In the genomic region with DNA sequence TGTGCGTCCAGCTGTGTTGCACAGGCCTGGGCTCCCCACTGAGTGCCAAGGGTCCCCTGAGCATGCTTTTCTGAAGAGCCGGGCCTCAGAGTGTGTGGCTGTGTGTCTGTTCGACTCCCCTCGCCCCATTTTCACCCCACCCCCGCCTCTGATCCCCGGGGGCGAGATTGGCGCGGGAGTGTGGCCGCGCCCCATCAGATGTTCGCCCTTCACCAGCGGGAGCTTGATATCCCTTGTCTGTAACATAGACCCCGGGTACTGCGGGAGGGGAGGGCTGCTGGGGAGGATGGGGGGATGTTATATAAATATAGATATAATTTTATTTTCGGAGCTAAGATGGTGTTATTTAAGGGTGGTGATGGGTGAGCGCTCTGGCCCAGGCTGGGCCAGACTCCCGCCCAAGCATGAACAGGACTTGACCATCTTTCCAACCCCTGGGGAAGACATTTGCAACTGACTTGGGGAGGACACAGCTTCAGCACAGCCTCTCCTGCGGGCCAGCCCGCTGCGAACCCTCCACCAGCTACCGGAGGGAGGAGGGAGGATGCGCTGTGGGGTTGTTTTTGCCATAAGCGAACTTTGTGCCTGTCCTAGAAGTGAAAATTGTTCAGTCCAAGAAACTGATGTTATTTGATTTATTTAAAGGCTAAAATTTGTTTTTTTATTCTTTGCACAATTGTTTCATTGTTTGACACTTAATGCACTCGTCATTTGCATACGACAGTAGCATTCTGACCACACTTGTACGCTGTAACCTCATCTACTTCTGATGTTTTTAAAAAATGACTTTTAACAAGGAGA, we compare ENCODE assay signal across 8 cellular contexts. TPM values are rescaled to one million over a fixed set of nuclear protein-coding genes. Genes with fewer than 3 reads are reported as not detected.
DNase-seq lines count a peak whose midpoint lies in the region; ATAC-seq, FAIRE-seq and TF ChIP-seq lines count a peak whose summit lies in the region.

No MANE protein-coding gene starts in this region.

- peaks cover 6% of the 10 kb centered on the region for H3K4me1 Mint-ChIP-seq in activated naive CD4-positive, alpha-beta T cell treated with anti-CD3 and anti-CD28 coated beads, Interleukin-2, amount 10 ng/mL, durations not matched to agents 7 days and 5 days
- peaks cover 9% of the 10 kb centered on the region for H3K4me1 Mint-ChIP-seq in stimulated activated naive CD8-positive, alpha-beta T cell treated with anti-CD3 and anti-CD28 coated beads, Interleukin-15, amount 100 ng/mL, for 72 hours

- H3K36me3 Mint-ChIP-seq in activated naive CD4-positive, alpha-beta T cell treated with anti-CD3 and anti-CD28 coated beads, Interleukin-2, amount 10 ng/mL, durations not matched to agents 7 days and 5 days, result no peaks in the 10 kb centered on the region
- H3K36me3 Mint-ChIP-seq in activated naive CD4-positive, alpha-beta T cell treated with anti-CD3 and anti-CD28 coated beads, Interleukin-2, amount 50 U/mL, for 72 hours, result no peaks in the 10 kb centered on the region

- H3K27ac ChIP-seq in GM12878 (ENCODE audit: control insufficient read depth, insufficient read depth), result no peak overlapping the region
- H3K27ac ChIP-seq in layer of hippocampus (ENCODE audit: low read depth, low read length), result peak overlapping the region; percentile 98

- peak overlapping the region; percentile 31 for H3K4me3 Mint-ChIP-seq in activated naive CD4-positive, alpha-beta T cell treated with anti-CD3 and anti-CD28 coated beads, Interleukin-2, amount 10 ng/mL, durations not matched to agents 7 days and 5 days
- H3K4me3 Mint-ChIP-seq in stimulated activated naive CD8-positive, alpha-beta T cell treated with anti-CD3 and anti-CD28 coated beads, Interleukin-15, amount 100 ng/mL, for 72 hours, result peak overlapping the region; percentile 70 to 83

- no peak overlapping the region for H3K4me2 ChIP-seq in GM12878 (ENCODE audit: control insufficient read depth, insufficient read depth)

- no peak for DNase-seq in activated naive CD4-positive, alpha-beta T cell treated with anti-CD3 and anti-CD28 coated beads, Interleukin-2, amount 10 ng/mL, durations not matched to agents 7 days and 5 days
- DNase-seq in activated naive CD4-positive, alpha-beta T cell treated with anti-CD3 and anti-CD28 coated beads, Interleukin-2, amount 50 U/mL, for 72 hours (ENCODE audit: low spot score in 2 of 2), result no peak
- DNase-seq in GM12878 (ENCODE audit: low read depth, low spot score), result no peak
- no peak for DNase-seq in stimulated activated naive CD8-positive, alpha-beta T cell treated with anti-CD3 and anti-CD28 coated beads, Interleukin-15, amount 100 ng/mL, for 72 hours
- no peak for DNase-seq in central memory CD4-positive, alpha-beta T cell
- no peak for DNase-seq in NCI-H1105 treated with DMSO at 0.1 percent for 48 hours (lab: John Stamatoyannopoulos, UW)
- no peak for DNase-seq in GM13976 (ENCODE audit: low spot score)

- H4K20me1 ChIP-seq in GM12878 (ENCODE audit: control insufficient read depth, insufficient read depth), result no peaks in the 10 kb centered on the region; the same call in 1 of the 2 replicates

- no peaks in the 10 kb centered on the region; the same call in 2 of the 3 replicates for H3K9me3 ChIP-seq in GM12878 (replicated peaks; ENCODE audit: control insufficient read depth, insufficient read depth, low read length)

- POLR2A ChIA-PET in GM12878 (lab: Charles Lee), result interaction anchor here (0.6 kb wide), 1 partner anchor 42 kb away, joined by 8 read pairs; no protein-coding TSS in a partner anchor

- TF ChIP-seq CTCF in GM12878 (IDR thresholded peaks at IDR 0.05 in 2 of 3, conservative IDR thresholded peaks at IDR 0.05 in 1 of 3; ENCODE audit: control insufficient read depth in 2 of 3, extremely low read depth in 1 of 3, insufficient read depth in 1 of 3, low read depth in 3 of 3, low read length in 3 of 3) (no peak), GM13976 (IDR thresholded peaks at IDR 0.05; ENCODE audit: borderline replicate concordance, control extremely low read depth, extremely low read depth, insufficient read depth, missing control alignments) (no peak)

- no peak overlapping the region for H3K27ac Mint-ChIP-seq in activated naive CD4-positive, alpha-beta T cell treated with anti-CD3 and anti-CD28 coated beads, Interleukin-2, amount 10 ng/mL, durations not matched to agents 7 days and 5 days
- no peak overlapping the region for H3K27ac Mint-ChIP-seq in activated naive CD4-positive, alpha-beta T cell treated with anti-CD3 and anti-CD28 coated beads, Interleukin-2, amount 50 U/mL, for 72 hours
- H3K27ac Mint-ChIP-seq in stimulated activated naive CD8-positive, alpha-beta T cell treated with anti-CD3 and anti-CD28 coated beads, Interleukin-15, amount 100 ng/mL, for 72 hours, result no peak overlapping the region

- H3K4me3 ChIP-seq in GM12878, result no peak overlapping the region

- BruUV-seq in GM12878 (replicated peaks; lab: Mats Ljungman, UMichigan), result TSS peak; percentile 91

- intact Hi-C loops in GM12878 (cut with micrococcal nuclease; ENCODE audit: unreplicated experiment), result loop anchor here (5.0 to 10.0 kb wide), 3 partner anchors 79 to 376 kb away; partner anchors contain the start of gene LDAH

- RAD21 ChIA-PET in GM12878 (lab: Charles Lee; ENCODE audit: unreplicated experiment), result interaction anchor here (1.0 to 5.5 kb wide), 5 partner anchors 68 to 203 kb away, joined by 3 to 107 read pairs (median 24); partner anchors contain the start of gene HS1BP3

- no peak for FAIRE-seq in GM12878 (lab: Jason Lieb, UNC)

- peaks cover 86% of the 10 kb centered on the region for H3K27me3 Mint-ChIP-seq in activated naive CD4-positive, alpha-beta T cell treated with anti-CD3 and anti-CD28 coated beads, Interleukin-2, amount 10 ng/mL, durations not matched to agents 7 days and 5 days
- peaks cover 41% of the 10 kb centered on the region for H3K27me3 Mint-ChIP-seq in stimulated activated naive CD8-positive, alpha-beta T cell treated with anti-CD3 and anti-CD28 coated beads, Interleukin-15, amount 100 ng/mL, for 72 hours

- CTCF ChIA-PET in activated naive CD4-positive, alpha-beta T cell treated with anti-CD3 and anti-CD28 coated beads, Interleukin-2, amount 10 ng/mL, durations not matched to agents 7 days and 5 days (lab: Charles Lee), result interaction anchor here (2.2 to 5.5 kb wide), 3 partner anchors 37 to 195 kb away, joined by 8 to 53 read pairs (median 9); no protein-coding TSS in a partner anchor
- CTCF ChIA-PET in GM12878 (lab: Yijun Ruan, JAX), result interaction anchor here (0.9 to 6.0 kb wide), 4 partner anchors 16 to 206 kb away, joined by 3 to 119 read pairs (median 3); no protein-coding TSS in a partner anchor

- H3K36me3 ChIP-seq in GM12878 (ENCODE audit: control insufficient read depth in 2 of 2, insufficient read depth in 2 of 2, low read length in 1 of 2), result no peaks in the 10 kb centered on the region

- in situ Hi-C loops in GM12878 (cut with MboI), result loop anchor here (25.0 kb wide), 1 partner anchor 514 kb away; no protein-coding TSS in a partner anchor
- in situ Hi-C loops in GM13976 (cut with MboI; ENCODE audit: low sequenced_read_pairs, unreplicated experiment), result no loop called here

- no peak overlapping the region for H2AFZ ChIP-seq in GM12878 (ENCODE audit: control insufficient read depth, low read depth, low read length)

- 36% methylated on average over 25 of the region's 27 CpGs for WGBS in GM12878 (ENCODE audit: insufficient coverage, insufficient replicate concordance, low lambda C conversion rate, missing lambda C conversion rate)

- TF ChIP-seq EP300 in GM12878 (IDR thresholded peaks at IDR 0.05; ENCODE audit: borderline replicate concordance in 1 of 2, control insufficient read depth in 1 of 2, low read depth in 2 of 2, low read length in 2 of 2), result no peak

- H3K9ac ChIP-seq in GM12878 (ENCODE audit: control insufficient read depth, insufficient read depth, low read length), result no peak overlapping the region

- TF ChIP-seq RAD21 in GM12878 (IDR thresholded peaks at IDR 0.05; ENCODE audit: insufficient read depth, low read depth, low read length), result no peak

- no peak for TF ChIP-seq POLR2A in GM12878 (IDR thresholded peaks at IDR 0.05; ENCODE audit: low read depth, low read length)

- H3K79me2 ChIP-seq in GM12878 (ENCODE audit: control insufficient read depth, insufficient read depth, low read length), result peaks cover 1% of the 10 kb centered on the region; the same call in 1 of the 2 replicates

- H3K4me1 ChIP-seq in GM12878 (ENCODE audit: control insufficient read depth, insufficient read depth, low read length), result peaks cover 3% of the 10 kb centered on the region

- ATAC-seq in activated naive CD4-positive, alpha-beta T cell treated with anti-CD3 and anti-CD28 coated beads, Interleukin-2, amount 50 U/mL, for 72 hours, result no peak
- no peak for ATAC-seq in GM12878
- ATAC-seq in stimulated activated naive CD8-positive, alpha-beta T cell treated with anti-CD3 and anti-CD28 coated beads, Interleukin-15, amount 100 ng/mL, for 72 hours, result no peak

- no peaks in the 10 kb centered on the region for H3K9me3 Mint-ChIP-seq in activated naive CD4-positive, alpha-beta T cell treated with anti-CD3 and anti-CD28 coated beads, Interleukin-2, amount 10 ng/mL, durations not matched to agents 7 days and 5 days
- H3K9me3 Mint-ChIP-seq in activated naive CD4-positive, alpha-beta T cell treated with anti-CD3 and anti-CD28 coated beads, Interleukin-2, amount 50 U/mL, for 72 hours, result no peaks in the 10 kb centered on the region
- H3K9me3 Mint-ChIP-seq in stimulated activated naive CD8-positive, alpha-beta T cell treated with anti-CD3 and anti-CD28 coated beads, Interleukin-15, amount 100 ng/mL, for 72 hours, result no peaks in the 10 kb centered on the region

- SMC1A ChIA-PET in GM12878 (lab: Charles Lee; ENCODE audit: uncharacterized antibody, unreplicated experiment), result interaction anchor here (1.9 to 3.1 kb wide), 2 partner anchors 153 to 186 kb away, joined by 8 to 9 read pairs; no protein-coding TSS in a partner anchor

- peaks cover 5 to 9% of the 10 kb centered on the region in 2 experiments; a peak in 3 of 4 replicates for H3K27me3 ChIP-seq in GM12878 (replicated peaks in 1 of 2; ENCODE audit: control insufficient read depth in 2 of 2, insufficient read depth in 2 of 2, low read length in 1 of 2)
- no peaks in the 10 kb centered on the region for H3K27me3 ChIP-seq in layer of hippocampus (ENCODE audit: control insufficient read depth, insufficient read depth, low read length)

RNA-seq across cellular contexts. Expression of gene RHOB, which starts 1.6 kb away (rescaled TPM):
- total RNA-seq in activated naive CD4-positive, alpha-beta T cell treated with anti-CD3 and anti-CD28 coated beads, Interleukin-2, amount 50 U/mL, for 72 hours, result 1 to 10 TPM; 5.9 to 7.1 TPM
- total RNA-seq in GM12878 (2013; cell fraction: nucleolus; rRNA removed), result 10.4 and 10.5 TPM in 2 replicates
- 4.1 and 4.8 TPM in 2 replicates for total RNA-seq in GM12878 (2014; rRNA removed)
- total RNA-seq in GM12878 (2014; rRNA removed; fragmentation: Illumina TruSeq; extraction: Trizol), result 1.0 and 1.2 TPM in 2 replicates
- 4.0 and 4.5 TPM in 2 replicates for total RNA-seq in GM12878 (2021)
- 3.6 TPM for polyA plus RNA-seq in GM12878 (2011; ENCODE audit: low read depth)
- polyA plus RNA-seq in GM12878 (2011; rRNA removed), result 1.1 and 1.8 TPM in 2 replicates
- polyA plus RNA-seq in GM12878 (2011; cell fraction: cytosol; rRNA removed), result 1.2 and 1.7 TPM in 2 replicates
- 2.7 and 2.9 TPM in 2 replicates for polyA plus RNA-seq in GM12878 (2011; cell fraction: nucleus; rRNA removed)
- 5.2 and 5.6 TPM in 2 replicates for polyA plus RNA-seq in GM12878 (2012)
- 0.73 and 1.2 TPM in 2 replicates for polyA plus RNA-seq in GM12878 (2014; fragmentation: Illumina TruSeq; extraction: Trizol)
- under 1 TPM; 0.03 to 0.35 TPM for polyA plus RNA-seq in GM12878 (2014; fragmentation: Nextera tagmentation; extraction: Ambion mirVana)
- 2.8 and 3.0 TPM in 2 replicates for polyA plus RNA-seq in GM12878 (2014; rRNA removed)
- under 1 TPM; 0.45 to 0.87 TPM for polyA plus RNA-seq in GM12878 (2016; fragmentation: Nextera tagmentation; extraction: Ambion mirVana)
- polyA minus RNA-seq in GM12878 (2011; rRNA and poly(A)+ RNA removed), result 0.44 and 1.1 TPM in 2 replicates
- 7.8 and 8.4 TPM in 2 replicates for polyA minus RNA-seq in GM12878 (2011; cell fraction: cytosol; rRNA and poly(A)+ RNA removed)
- 5.2 and 8.0 TPM in 2 replicates for polyA minus RNA-seq in GM12878 (2011; cell fraction: nucleus; rRNA and poly(A)+ RNA removed)
